In the genomic region with DNA sequence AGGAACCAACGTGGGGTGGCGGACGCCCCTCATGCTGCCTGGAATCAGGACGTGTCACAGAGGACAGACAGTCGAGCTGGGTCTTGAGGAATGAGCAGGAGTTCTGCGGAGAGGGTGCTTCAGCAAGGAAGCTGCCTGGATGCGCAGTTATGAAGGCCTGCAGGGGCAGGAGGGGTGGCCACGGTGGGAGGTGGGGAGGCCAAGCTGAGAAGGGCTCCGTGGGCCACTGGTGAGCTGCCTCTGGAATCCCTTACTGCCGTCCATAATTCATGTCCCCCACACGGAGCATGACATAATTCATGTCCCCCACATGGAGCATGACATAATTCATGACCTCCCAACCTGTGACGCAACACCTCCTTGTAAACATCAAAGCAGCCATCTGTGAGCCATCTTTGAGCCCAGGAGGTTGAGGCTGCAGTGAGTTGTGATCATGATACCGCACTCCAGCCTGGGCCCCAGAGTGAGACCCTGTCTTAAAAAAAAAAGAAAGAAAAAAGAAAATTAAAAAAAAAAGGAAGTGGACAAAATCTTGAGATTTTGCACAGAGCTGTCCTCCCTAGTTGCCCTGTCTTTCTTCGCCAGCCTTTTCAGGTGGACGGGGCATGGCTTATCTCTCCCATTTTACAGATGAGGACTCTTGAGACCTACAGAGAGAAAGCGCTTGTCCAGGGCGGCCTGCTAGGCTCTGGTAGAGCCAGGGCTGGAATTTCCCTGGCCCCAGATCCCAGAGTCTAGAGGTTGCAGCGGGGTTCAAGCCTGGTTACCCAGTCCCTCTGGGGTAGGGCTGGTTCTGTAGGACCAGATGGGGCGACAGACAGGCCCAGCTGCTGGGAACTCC, we compare ENCODE assay signal across 12 cellular contexts. TPM values are rescaled to one million over a fixed set of nuclear protein-coding genes. Genes with fewer than 3 reads are reported as not detected.
A peak's percentile ranks its signal among the peaks of the same experiment; 100 is the strongest.
DNase-seq lines count a peak whose midpoint lies in the region; TF ChIP-seq lines count a peak whose summit lies in the region.
"Had no signal": no experiment of that assay in that cellular context is flagged by ENCODE, and none has a peak within 500 bp of the region (broad histone marks: within the 10 kb centered on the region; RNA-seq: fewer than 3 reads in every experiment).

No MANE protein-coding gene starts in this region.

- H3K4me3 Mint-ChIP-seq in neural crest cell = peak overlapping the region; percentile 79
- H3K4me3 Mint-ChIP-seq in activated naive CD8-positive, alpha-beta T cell treated with anti-CD3 and anti-CD28 coated beads for 36 hours = no peak overlapping the region

- no peaks in the 10 kb centered on the region for H4K20me1 ChIP-seq in BLaER1 treated with 17β-estradiol and CSF1 and Interleukin-3, amounts not matched to agents 10 nM and 100 nM

- no peak overlapping the region for H3K4me3 ChIP-seq in BLaER1 treated with 17β-estradiol and CSF1 and Interleukin-3, amounts not matched to agents 10 nM and 100 nM
- H3K4me3 ChIP-seq in choroid plexus epithelial cell (ENCODE audit: low read depth, low read length) (no peak overlapping the region), ascending aorta (no peak overlapping the region)
- H3K4me3 ChIP-seq: cardiac muscle cell, testis had no signal

- peak overlapping the region; percentile 92 for H3K27ac Mint-ChIP-seq in neural crest cell (ENCODE audit: unreplicated experiment)
- H3K27ac Mint-ChIP-seq in activated naive CD8-positive, alpha-beta T cell treated with anti-CD3 and anti-CD28 coated beads for 36 hours = no peak overlapping the region

- H3K4me1 Mint-ChIP-seq in neural crest cell = peaks cover 87% of the 10 kb centered on the region
- no peaks in the 10 kb centered on the region for H3K4me1 Mint-ChIP-seq in activated naive CD8-positive, alpha-beta T cell treated with anti-CD3 and anti-CD28 coated beads for 36 hours

- no peaks in the 10 kb centered on the region for H3K9me3 ChIP-seq in BLaER1 treated with 17β-estradiol and CSF1 and Interleukin-3, amounts not matched to agents 10 nM and 100 nM (replicated peaks in 1 of 11)
- no peaks in the 10 kb centered on the region for H3K9me3 ChIP-seq in ascending aorta
- H3K9me3 ChIP-seq: testis had no signal

- no peaks in the 10 kb centered on the region for H3K27me3 Mint-ChIP-seq in neural crest cell (ENCODE audit: low read depth)
- H3K27me3 Mint-ChIP-seq in activated naive CD8-positive, alpha-beta T cell treated with anti-CD3 and anti-CD28 coated beads for 36 hours = no peaks in the 10 kb centered on the region

- H3K9me3 Mint-ChIP-seq in neural crest cell = no peaks in the 10 kb centered on the region
- H3K9me3 Mint-ChIP-seq in activated naive CD8-positive, alpha-beta T cell treated with anti-CD3 and anti-CD28 coated beads for 36 hours = no peaks in the 10 kb centered on the region

- peak overlapping the region in 5 of 11 experiments; percentile 21 to 61 (median 57); a peak in 3 of 22 replicates for H3K9ac ChIP-seq in BLaER1 treated with 17β-estradiol and CSF1 and Interleukin-3, amounts not matched to agents 10 nM and 100 nM

- DNase-seq in M059J (ENCODE audit: low read depth) (peak; percentile 70), choroid plexus epithelial cell (ENCODE audit: low read depth) (peak; percentile 85), neural crest cell (ENCODE audit: low read depth, low spot score) (no peak), NCI-H1105 (lab: John Stamatoyannopoulos, UW) (no peak), ascending aorta (ENCODE audit: low spot score in 2 of 2) (no peak)
- no peak for DNase-seq in stimulated activated CD4-positive, alpha-beta T cell treated with anti-CD3 and anti-CD28 coated beads, Interleukin-1b, Interleukin-23, amount 100 ng/mL, for 48 hours
- DNase-seq in activated naive CD8-positive, alpha-beta T cell treated with anti-CD3 and anti-CD28 coated beads for 36 hours = no peak
- DNase-seq: DMS79 treated with DMSO at 0.1 percent for 48 hours, testis had no signal

- peak overlapping the region; percentile 58 to 93 (median 83) for H3K4me2 ChIP-seq in BLaER1 treated with 17β-estradiol and CSF1 and Interleukin-3, amounts not matched to agents 10 nM and 100 nM

- H3K36me3 ChIP-seq in BLaER1 treated with 17β-estradiol and CSF1 and Interleukin-3, amounts not matched to agents 10 nM and 100 nM = no peaks in the 10 kb centered on the region
- no peaks in the 10 kb centered on the region for H3K36me3 ChIP-seq in ascending aorta
- H3K36me3 ChIP-seq: cardiac muscle cell had no signal

- H3K36me3 Mint-ChIP-seq in neural crest cell (ENCODE audit: low read depth) = no peaks in the 10 kb centered on the region
- no peaks in the 10 kb centered on the region for H3K36me3 Mint-ChIP-seq in activated naive CD8-positive, alpha-beta T cell treated with anti-CD3 and anti-CD28 coated beads for 36 hours

- intact Hi-C loops in ascending aorta (cut with DNase I) = no loop called here

- H3K27ac ChIP-seq in BLaER1 treated with 17β-estradiol and CSF1 and Interleukin-3, amounts not matched to agents 10 nM and 100 nM = peak overlapping the region in 9 of 11 experiments; percentile 34 to 83 (median 64); a peak in 12 of 22 replicates
- no peak overlapping the region for H3K27ac ChIP-seq in ascending aorta
- H3K27ac ChIP-seq: cardiac muscle cell had no signal

- H3K27me3 ChIP-seq in BLaER1 treated with 17β-estradiol and CSF1 and Interleukin-3, amounts not matched to agents 10 nM and 100 nM = no peaks in the 10 kb centered on the region
- no peaks in the 10 kb centered on the region for H3K27me3 ChIP-seq in ascending aorta
- H3K27me3 ChIP-seq: cardiac muscle cell, testis had no signal

- no peak for TF ChIP-seq CTCF in choroid plexus epithelial cell (conservative IDR thresholded peaks at IDR 0.05; ENCODE audit: low read depth, low read length)
- no peak for TF ChIP-seq CTCF in neural crest cell (conservative IDR thresholded peaks at IDR 0.05)
- TF ChIP-seq CTCF in ascending aorta (IDR thresholded peaks at IDR 0.05) = no peak

- H3K4me1 ChIP-seq in BLaER1 treated with 17β-estradiol and CSF1 and Interleukin-3, amounts not matched to agents 10 nM and 100 nM = peaks cover 47 to 72% (median 65%) of the 10 kb centered on the region in 10 experiments
- peaks cover 4 to 17% of the 10 kb centered on the region in 2 donors for H3K4me1 ChIP-seq in ascending aorta

RNA-seq across cellular contexts. Expression of a gene that starts 24.3 kb away (rescaled TPM):
- total RNA-seq in M059J (2014; rRNA removed; shearing (Covaris generic)) = 21.7 and 26.8 TPM in 2 replicates
- total RNA-seq in neural crest cell = 20.1 and 24.0 TPM in 2 replicates
- total RNA-seq in activated naive CD8-positive, alpha-beta T cell treated with anti-CD3 and anti-CD28 coated beads for 36 hours = 10 to 100 TPM; 19.3 TPM
- total RNA-seq in ascending aorta = 88.1 TPM

RNA-seq across cellular contexts. Expression of a gene that starts 48.5 kb away (rescaled TPM):
- not detected in 2 replicates for total RNA-seq in M059J (2014; rRNA removed; shearing (Covaris generic))
- total RNA-seq in neural crest cell (279 and 293 TPM in 2 replicates), ascending aorta (23.0 TPM)
- total RNA-seq in activated naive CD8-positive, alpha-beta T cell treated with anti-CD3 and anti-CD28 coated beads for 36 hours = not detected
- total RNA-seq: NCI-H460 had no signal

RNA-seq across cellular contexts. Expression of a gene that starts 51.1 kb away (rescaled TPM):
- not detected in 2 replicates for total RNA-seq in M059J (2014; rRNA removed; shearing (Covaris generic))
- total RNA-seq in neural crest cell (0.26 TPM in 1 of 2 replicates, not detected in the other), ascending aorta (not detected)
- not detected for total RNA-seq in activated naive CD8-positive, alpha-beta T cell treated with anti-CD3 and anti-CD28 coated beads for 36 hours
- total RNA-seq: NCI-H460 had no signal

Comparison
In these comparisons a context has a peak if more than half of its experiments do, and no peak if none do; other contexts are left out.
1. H3K27ac ChIP-seq: peak in BLaER1 treated with 17β-estradiol and CSF1 and Interleukin-3, amounts not matched to agents 10 nM and 100 nM (9 of 11); none in ascending aorta (0 of 2).
2. DNase-seq: peak in M059J (single experiment) and choroid plexus epithelial cell (single experiment); none in neural crest cell (single experiment), stimulated activated CD4-positive, alpha-beta T cell treated with anti-CD3 and anti-CD28 coated beads, Interleukin-1b, Interleukin-23, amount 100 ng/mL, for 48 hours (single experiment), NCI-H1105 (single experiment), activated naive CD8-positive, alpha-beta T cell treated with anti-CD3 and anti-CD28 coated beads for 36 hours (single experiment) and ascending aorta (0 of 2).
3. RNA of a gene that starts 48.5 kb away (total RNA-seq): 279 to 293 TPM in neural crest cell and 23.0 TPM in ascending aorta (single experiment); not detected in M059J and not detected in activated naive CD8-positive, alpha-beta T cell treated with anti-CD3 and anti-CD28 coated beads for 36 hours; every median in the first group is over 10 times any median in the second.